In genomic region chr9:17587113-17587512, GRCh38 we compare ENCODE assay signal across 2 cellular contexts.
TF ChIP-seq lines count a peak whose summit lies in the region.

No MANE protein-coding gene starts in this region.

TF ChIP-seq in SK-N-SH, 30 proteins besides CTCF, POLR2A, EP300 and RAD21 (continued from another document):
- TF ChIP-seq YY1 (IDR thresholded peaks at IDR 0.05; ENCODE audit: low read depth), result no peak
- no peak for TF ChIP-seq FOSL2 (IDR thresholded peaks at IDR 0.05; ENCODE audit: borderline replicate concordance, low read depth)

TF ChIP-seq in SK-N-SH treated with all-trans-retinoic acid at 6 μM for 48 hours, 23 proteins besides CTCF, POLR2A, EP300 and RAD21 (continued from another document):
- no peak for TF ChIP-seq TSHZ2 (CRISPR knock-in tag; IDR thresholded peaks at IDR 0.05)
- TF ChIP-seq ZFP3 (CRISPR knock-in tag; IDR thresholded peaks at IDR 0.05), result no peak
- no peak for TF ChIP-seq RARB (CRISPR knock-in tag; IDR thresholded peaks at IDR 0.05)
- no peak for TF ChIP-seq ESRRG (CRISPR knock-in tag; IDR thresholded peaks at IDR 0.05)
- TF ChIP-seq ISL1 (CRISPR knock-in tag; IDR thresholded peaks at IDR 0.05), result no peak
- TF ChIP-seq ZNF70 (CRISPR knock-in tag; IDR thresholded peaks at IDR 0.05), result no peak
- no peak for TF ChIP-seq ARNTL (CRISPR knock-in tag; IDR thresholded peaks at IDR 0.05; ENCODE audit: borderline replicate concordance, low read depth)
- TF ChIP-seq OSR1 (CRISPR knock-in tag; IDR thresholded peaks at IDR 0.05), result no peak
- no peak for TF ChIP-seq CSDC2 (CRISPR knock-in tag; IDR thresholded peaks at IDR 0.05)
- no peak for TF ChIP-seq PPARA (CRISPR knock-in tag; IDR thresholded peaks at IDR 0.05; ENCODE audit: borderline replicate concordance)
- TF ChIP-seq SNAI2 (CRISPR knock-in tag; IDR thresholded peaks at IDR 0.05), result no peak
- TF ChIP-seq ZC3H10 (CRISPR knock-in tag; IDR thresholded peaks at IDR 0.05), result no peak
- no peak for TF ChIP-seq GLIS3 (CRISPR knock-in tag; IDR thresholded peaks at IDR 0.05)
- no peak for TF ChIP-seq ZNF8 (CRISPR knock-in tag; IDR thresholded peaks at IDR 0.05)
- no peak for TF ChIP-seq POU6F1 (CRISPR knock-in tag; IDR thresholded peaks at IDR 0.05; ENCODE audit: borderline replicate concordance, low read depth)
- TF ChIP-seq TOX (CRISPR knock-in tag; IDR thresholded peaks at IDR 0.05; ENCODE audit: borderline replicate concordance), result no peak
